In the genomic region with DNA sequence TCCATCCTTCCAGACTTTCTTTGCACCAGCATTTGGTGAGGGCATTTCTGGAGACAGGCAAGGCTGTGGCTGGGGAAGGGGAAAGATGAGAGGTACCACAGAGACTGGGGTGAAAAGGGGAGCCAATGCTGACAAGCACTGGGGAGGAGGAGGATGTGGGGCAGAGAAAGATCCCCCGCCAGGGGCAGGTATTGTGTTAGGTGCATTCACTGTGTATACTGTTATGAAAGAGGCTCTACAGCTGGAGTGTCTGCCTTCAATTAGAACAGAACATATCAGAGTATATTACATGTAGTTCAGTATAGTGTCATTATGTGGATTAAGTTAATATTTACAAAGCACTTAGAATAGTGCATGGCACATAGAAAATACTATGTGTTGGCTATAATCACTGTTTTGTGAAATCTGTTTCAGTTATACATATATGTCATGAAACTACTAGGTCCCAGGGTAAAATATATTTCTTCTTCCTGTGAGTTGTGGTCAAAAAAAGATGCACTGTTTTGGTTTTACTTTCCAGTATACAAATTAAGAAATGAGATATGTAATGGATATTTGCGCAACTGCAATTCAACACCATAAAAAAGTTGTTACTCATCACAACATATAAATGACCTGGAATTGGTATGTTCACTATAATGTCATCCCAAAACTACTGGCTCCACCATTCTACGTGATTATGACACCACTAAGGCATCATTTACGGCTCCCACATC, we compare ENCODE assay signal across 12 cellular contexts. TPM values are rescaled to one million over a fixed set of nuclear protein-coding genes. Genes with fewer than 3 reads are reported as not detected.
DNase-seq lines count a peak whose midpoint lies in the region; ATAC-seq, FAIRE-seq and TF ChIP-seq lines count a peak whose summit lies in the region.
"Had no signal": no experiment of that assay in that cellular context is flagged by ENCODE, and none has a peak within 500 bp of the region (broad histone marks: within the 10 kb centered on the region; RNA-seq: fewer than 3 reads in every experiment).

No MANE protein-coding gene starts in this region.

- no peaks in the 10 kb centered on the region for H3K36me3 ChIP-seq in GM12878 (ENCODE audit: control insufficient read depth in 2 of 2, insufficient read depth in 2 of 2, low read length in 1 of 2)

- WGBS in GM12878 (ENCODE audit: insufficient coverage, insufficient replicate concordance, low lambda C conversion rate, missing lambda C conversion rate) = 39% methylated on average over 4 of the region's 4 CpGs

- intact Hi-C loops in GM12878 (cut with micrococcal nuclease; ENCODE audit: unreplicated experiment) = no loop called here

- TF ChIP-seq RAD21 in GM12878 (IDR thresholded peaks at IDR 0.05; ENCODE audit: insufficient read depth, low read depth, low read length) = no peak

- H3K4me2 ChIP-seq in GM12878 (ENCODE audit: control insufficient read depth, insufficient read depth) = peak overlapping the region; percentile 63

- H3K27me3 ChIP-seq in GM12878 (replicated peaks in 1 of 2; ENCODE audit: control insufficient read depth in 2 of 2, insufficient read depth in 2 of 2, low read length in 1 of 2) = no peaks in the 10 kb centered on the region

- CTCF ChIA-PET in GM12878 (lab: Yijun Ruan, JAX) = interaction anchor here (1.1 to 11.5 kb wide), 7 partner anchors 9 to 150 kb away, joined by 3 to 272 read pairs (median 29); a partner anchor contains a TSS

- POLR2A ChIA-PET in GM12878 (lab: Charles Lee) = interaction anchor here (0.6 to 1.0 kb wide), 2 partner anchors 12 to 118 kb away, joined by 3 read pairs; a partner anchor contains a TSS

- TF ChIP-seq CTCF in GM12878 (IDR thresholded peaks at IDR 0.05 in 2 of 3, conservative IDR thresholded peaks at IDR 0.05 in 1 of 3; ENCODE audit: control insufficient read depth in 2 of 3, extremely low read depth in 1 of 3, insufficient read depth in 1 of 3, low read depth in 3 of 3, low read length in 3 of 3) (no peak), HFFc6 (IDR thresholded peaks at IDR 0.05) (no peak)

- H3K9me3 Mint-ChIP-seq in HFFc6 = no peaks in the 10 kb centered on the region
- H3K9me3 Mint-ChIP-seq: activated CD4-positive, alpha-beta T cell treated with anti-CD3 and anti-CD28 coated beads, Interleukin-2, amount 10 ng/mL, durations not matched to agents 24 days and 14 days had no signal

- no peaks in the 10 kb centered on the region for H3K27me3 Mint-ChIP-seq in HFFc6 (ENCODE audit: insufficient read depth)
- H3K27me3 Mint-ChIP-seq: activated CD4-positive, alpha-beta T cell treated with anti-CD3 and anti-CD28 coated beads, Interleukin-2, amount 10 ng/mL, durations not matched to agents 24 days and 14 days had no signal

- peak overlapping the region; percentile 15; the same call in 1 of the 2 replicates for H3K27ac ChIP-seq in GM12878 (ENCODE audit: control insufficient read depth, insufficient read depth)

- SMC1A ChIA-PET in GM12878 (lab: Charles Lee; ENCODE audit: uncharacterized antibody, unreplicated experiment) = interaction anchor here (1.3 to 8.4 kb wide), 4 partner anchors 27 to 121 kb away, joined by 3 to 83 read pairs (median 12); no protein-coding TSS in a partner anchor

- H3K36me3 Mint-ChIP-seq in HFFc6 (ENCODE audit: low read depth) = no peaks in the 10 kb centered on the region

- H3K9ac ChIP-seq in GM12878 (ENCODE audit: control insufficient read depth, insufficient read depth, low read length) = no peak overlapping the region

- TF ChIP-seq POLR2A in GM12878 (IDR thresholded peaks at IDR 0.05; ENCODE audit: low read depth, low read length) = no peak

- peaks cover 43% of the 10 kb centered on the region for H3K4me1 Mint-ChIP-seq in HFFc6 (ENCODE audit: low read depth)

- H4K20me1 ChIP-seq in GM12878 (ENCODE audit: control insufficient read depth, insufficient read depth) = no peaks in the 10 kb centered on the region

- RAD21 ChIA-PET in GM12878 (lab: Charles Lee; ENCODE audit: unreplicated experiment) = interaction anchor here (1.0 to 7.1 kb wide), 6 partner anchors 28 to 121 kb away, joined by 3 to 56 read pairs (median 6); a partner anchor contains a TSS

- ATAC-seq in GM18508 (IDR thresholded peaks at IDR 0.05; ENCODE audit: insufficient read depth, unreplicated experiment) (peak; percentile 34), GM21526 (IDR thresholded peaks at IDR 0.05; ENCODE audit: low FRiP score, unreplicated experiment) (peak; percentile 62), HG03280 (IDR thresholded peaks at IDR 0.05; ENCODE audit: unreplicated experiment) (peak; percentile 84), GM12878 (peak; percentile 65), HG03039 (IDR thresholded peaks at IDR 0.05; ENCODE audit: unreplicated experiment) (no peak)

- no peak overlapping the region for H3K4me3 ChIP-seq in GM12878

- peaks cover 78% of the 10 kb centered on the region for H3K79me2 ChIP-seq in GM12878 (ENCODE audit: control insufficient read depth, insufficient read depth, low read length)

- no peak for FAIRE-seq in GM12878 (lab: Jason Lieb, UNC)
- FAIRE-seq: D721Med had no signal

- H3K4me1 ChIP-seq in GM12878 (ENCODE audit: control insufficient read depth, insufficient read depth, low read length) = peaks cover 12% of the 10 kb centered on the region

- no peaks in the 10 kb centered on the region for H3K9me3 ChIP-seq in GM12878 (replicated peaks; ENCODE audit: control insufficient read depth, insufficient read depth, low read length)

- DNase-seq in GM12878 (ENCODE audit: low read depth, low spot score) (no peak), HFFc6 (no peak), mesenteric fat pad (ENCODE audit: low spot score) (no peak)
- DNase-seq in stimulated activated CD4-positive, alpha-beta T cell treated with anti-CD3 and anti-CD28 coated beads, Interleukin-4, amount 100 ng/mL, for 24 hours = no peak
- DNase-seq: activated CD4-positive, alpha-beta T cell treated with anti-CD3 and anti-CD28 coated beads, Interleukin-2, amount 10 ng/mL, durations not matched to agents 24 days and 14 days; NCI-H82; posterior cingulate gyrus had no signal

- BruUV-seq in GM12878 (replicated peaks; lab: Mats Ljungman, UMichigan) = no TSS peak

- in situ Hi-C loops in GM12878 (cut with MboI) = no loop called here

- no peak overlapping the region for H3K27ac Mint-ChIP-seq in HFFc6
- H3K27ac Mint-ChIP-seq: activated CD4-positive, alpha-beta T cell treated with anti-CD3 and anti-CD28 coated beads, Interleukin-2, amount 10 ng/mL, durations not matched to agents 24 days and 14 days had no signal

- H3K4me3 Mint-ChIP-seq in HFFc6 = no peak overlapping the region
- H3K4me3 Mint-ChIP-seq: activated CD4-positive, alpha-beta T cell treated with anti-CD3 and anti-CD28 coated beads, Interleukin-2, amount 10 ng/mL, durations not matched to agents 24 days and 14 days had no signal

- no peak for TF ChIP-seq EP300 in GM12878 (IDR thresholded peaks at IDR 0.05; ENCODE audit: borderline replicate concordance in 1 of 2, control insufficient read depth in 1 of 2, low read depth in 2 of 2, low read length in 2 of 2)

- no peak overlapping the region for H2AFZ ChIP-seq in GM12878 (ENCODE audit: control insufficient read depth, low read depth, low read length)

RNA-seq across cellular contexts. Expression of a gene that starts 8.4 kb away (rescaled TPM):
- total RNA-seq in GM12878 (2013; cell fraction: nucleolus; rRNA removed) = 9.9 and 13.0 TPM in 2 replicates
- total RNA-seq in GM12878 (2014; rRNA removed) (12.0 and 13.7 TPM in 2 replicates), GM12878 (2014; rRNA removed; fragmentation: Illumina TruSeq; extraction: Trizol) (10.6 and 11.2 TPM in 2 replicates), GM12878 (2021) (8.7 and 9.0 TPM in 2 replicates), mesenteric fat pad (11.3 TPM)
- 3.1 TPM for polyA plus RNA-seq in GM12878 (2011; ENCODE audit: low read depth)
- polyA plus RNA-seq in GM12878 (2011; rRNA removed) (7.2 and 10.4 TPM in 2 replicates), GM12878 (2014; fragmentation: Illumina TruSeq; extraction: Trizol) (11.6 and 17.5 TPM in 2 replicates), GM12878 (2014; fragmentation: Nextera tagmentation; extraction: Ambion mirVana) (1 to 10 TPM; 3.0 to 4.1 TPM), GM12878 (2014; rRNA removed) (12.4 and 13.8 TPM in 2 replicates), GM12878 (2016; fragmentation: Nextera tagmentation; extraction: Ambion mirVana) (1 to 10 TPM; 6.4 to 7.0 TPM)
- polyA plus RNA-seq in GM12878 (2011; cell fraction: cytosol; rRNA removed) = 3.4 and 3.9 TPM in 2 replicates
- 12.3 and 14.2 TPM in 2 replicates for polyA plus RNA-seq in GM12878 (2011; cell fraction: nucleus; rRNA removed)
- polyA plus RNA-seq in GM12878 (2012) = 3.2 and 5.0 TPM in 2 replicates
- polyA minus RNA-seq in GM12878 (2011; rRNA and poly(A)+ RNA removed) = 1.8 and 1.9 TPM in 2 replicates
- polyA minus RNA-seq in GM12878 (2011; cell fraction: cytosol; rRNA and poly(A)+ RNA removed) = 3.6 and 4.0 TPM in 2 replicates
- 5.3 and 9.5 TPM in 2 replicates for polyA minus RNA-seq in GM12878 (2011; cell fraction: nucleus; rRNA and poly(A)+ RNA removed)
- total RNA-seq in HFFc6 (2021; fragmentation: NEBNext Ultra II Directional; extraction: Animal tissue kit (Norgen Biotek cat#: 25700)) = 1 to 10 TPM; 4.4 to 7.1 (median 5.8) TPM

RNA-seq across cellular contexts. Expression of a gene that starts 29.7 kb away (rescaled TPM):
- total RNA-seq in GM12878 (2013; cell fraction: nucleolus; rRNA removed) = 17.0 and 18.6 TPM in 2 replicates
- total RNA-seq in GM12878 (2014; rRNA removed) (16.3 and 20.6 TPM in 2 replicates), GM12878 (2014; rRNA removed; fragmentation: Illumina TruSeq; extraction: Trizol) (9.2 and 9.4 TPM in 2 replicates), GM12878 (2021) (26.1 and 26.9 TPM in 2 replicates), mesenteric fat pad (84.0 TPM)
- 7.7 TPM for polyA plus RNA-seq in GM12878 (2011; ENCODE audit: low read depth)
- polyA plus RNA-seq in GM12878 (2011; rRNA removed) (5.7 and 15.3 TPM in 2 replicates), GM12878 (2014; fragmentation: Illumina TruSeq; extraction: Trizol) (14.4 and 18.4 TPM in 2 replicates), GM12878 (2014; fragmentation: Nextera tagmentation; extraction: Ambion mirVana) (1 to 10 TPM; 2.7 to 6.9 TPM), GM12878 (2014; rRNA removed) (22.3 and 24.6 TPM in 2 replicates), GM12878 (2016; fragmentation: Nextera tagmentation; extraction: Ambion mirVana) (10 to 100 TPM; 34.2 to 43.6 TPM)
- polyA plus RNA-seq in GM12878 (2011; cell fraction: cytosol; rRNA removed) = 12.8 and 13.5 TPM in 2 replicates
- 32.4 and 38.8 TPM in 2 replicates for polyA plus RNA-seq in GM12878 (2011; cell fraction: nucleus; rRNA removed)
- polyA plus RNA-seq in GM12878 (2012) = 17.7 and 20.4 TPM in 2 replicates
- 6.6 and 9.7 TPM in 2 replicates for polyA minus RNA-seq in GM12878 (2011; rRNA and poly(A)+ RNA removed)
- polyA minus RNA-seq in GM12878 (2011; cell fraction: cytosol; rRNA and poly(A)+ RNA removed) = 2.5 and 2.9 TPM in 2 replicates
- 7.5 and 9.0 TPM in 2 replicates for polyA minus RNA-seq in GM12878 (2011; cell fraction: nucleus; rRNA and poly(A)+ RNA removed)
- total RNA-seq in HFFc6 (2021; fragmentation: NEBNext Ultra II Directional; extraction: Animal tissue kit (Norgen Biotek cat#: 25700)) = under 1 TPM in 3 of 6 experiments, not detected in 3; 0.11 to 0.14 (median 0.12) TPM
- total RNA-seq: activated CD4-positive, alpha-beta T cell treated with anti-CD3 and anti-CD28 coated beads, Interleukin-2, amount 10 ng/mL, durations not matched to agents 24 days and 14 days had no signal

RNA-seq across cellular contexts. Expression of a gene that starts 39.7 kb away (rescaled TPM):
- total RNA-seq in GM12878 (2013; cell fraction: nucleolus; rRNA removed) = 0.46 TPM in 1 of 2 replicates, not detected in the other
- total RNA-seq in GM12878 (2014; rRNA removed) = not detected in 2 replicates
- 0.13 TPM in 1 of 2 replicates, not detected in the other for total RNA-seq in GM12878 (2014; rRNA removed; fragmentation: Illumina TruSeq; extraction: Trizol)
- total RNA-seq in GM12878 (2021) = 0.31 and 0.40 TPM in 2 replicates
- not detected for polyA plus RNA-seq in GM12878 (2011; ENCODE audit: low read depth)
- 0.12 and 0.15 TPM in 2 replicates for polyA plus RNA-seq in GM12878 (2011; rRNA removed)
- polyA plus RNA-seq in GM12878 (2011; cell fraction: cytosol; rRNA removed) = 0.07 TPM in 1 of 2 replicates, not detected in the other
- 0.41 and 1.0 TPM in 2 replicates for polyA plus RNA-seq in GM12878 (2011; cell fraction: nucleus; rRNA removed)
- 0.14 TPM in 1 of 2 replicates, not detected in the other for polyA plus RNA-seq in GM12878 (2012)
- not detected in 2 replicates for polyA plus RNA-seq in GM12878 (2014; fragmentation: Illumina TruSeq; extraction: Trizol)
- polyA plus RNA-seq in GM12878 (2014; fragmentation: Nextera tagmentation; extraction: Ambion mirVana) = not detected
- polyA plus RNA-seq in GM12878 (2014; rRNA removed) = 0.15 and 0.27 TPM in 2 replicates
- under 1 TPM in 1 of 2 experiments, not detected in 1; 0.19 TPM for polyA plus RNA-seq in GM12878 (2016; fragmentation: Nextera tagmentation; extraction: Ambion mirVana)
- not detected in 2 replicates for polyA minus RNA-seq in GM12878 (2011; rRNA and poly(A)+ RNA removed)
- not detected in 2 replicates for polyA minus RNA-seq in GM12878 (2011; cell fraction: cytosol; rRNA and poly(A)+ RNA removed)
- not detected in 2 replicates for polyA minus RNA-seq in GM12878 (2011; cell fraction: nucleus; rRNA and poly(A)+ RNA removed)
- total RNA-seq in HFFc6 (2021; fragmentation: NEBNext Ultra II Directional; extraction: Animal tissue kit (Norgen Biotek cat#: 25700)) = under 1 TPM in 1 of 6 experiments, not detected in 5; 0.14 TPM
- total RNA-seq in mesenteric fat pad = 2.0 TPM

RNA-seq across cellular contexts. Expression of a gene that starts 52.0 kb away (rescaled TPM):
- total RNA-seq in GM12878 (2013; cell fraction: nucleolus; rRNA removed) = not detected in 2 replicates
- total RNA-seq in GM12878 (2014; rRNA removed) = 0.49 and 1.1 TPM in 2 replicates
- total RNA-seq in GM12878 (2014; rRNA removed; fragmentation: Illumina TruSeq; extraction: Trizol) = 0.36 TPM in 1 of 2 replicates, not detected in the other
- 2.7 and 3.2 TPM in 2 replicates for total RNA-seq in GM12878 (2021)
- 0.84 TPM for polyA plus RNA-seq in GM12878 (2011; ENCODE audit: low read depth)
- 0.97 and 2.1 TPM in 2 replicates for polyA plus RNA-seq in GM12878 (2011; rRNA removed)
- polyA plus RNA-seq in GM12878 (2011; cell fraction: cytosol; rRNA removed) = 4.2 and 5.7 TPM in 2 replicates
- 9.3 and 10.5 TPM in 2 replicates for polyA plus RNA-seq in GM12878 (2011; cell fraction: nucleus; rRNA removed)
- 2.3 and 2.8 TPM in 2 replicates for polyA plus RNA-seq in GM12878 (2012)
- 1.2 TPM in 1 of 2 replicates, not detected in the other for polyA plus RNA-seq in GM12878 (2014; fragmentation: Illumina TruSeq; extraction: Trizol)
- not detected for polyA plus RNA-seq in GM12878 (2014; fragmentation: Nextera tagmentation; extraction: Ambion mirVana)
- 2.8 and 3.5 TPM in 2 replicates for polyA plus RNA-seq in GM12878 (2014; rRNA removed)
- polyA plus RNA-seq in GM12878 (2016; fragmentation: Nextera tagmentation; extraction: Ambion mirVana) = 1 to 10 TPM in 1 of 2 experiments, under 1 TPM in 1; 0.92 to 1.1 TPM
- polyA minus RNA-seq in GM12878 (2011; rRNA and poly(A)+ RNA removed) = 0.88 and 0.95 TPM in 2 replicates
- polyA minus RNA-seq in GM12878 (2011; cell fraction: cytosol; rRNA and poly(A)+ RNA removed) = 2.0 and 2.1 TPM in 2 replicates
- polyA minus RNA-seq in GM12878 (2011; cell fraction: nucleus; rRNA and poly(A)+ RNA removed) = 1.9 and 2.4 TPM in 2 replicates
- 1 to 10 TPM; 3.8 to 6.5 (median 5.4) TPM for total RNA-seq in HFFc6 (2021; fragmentation: NEBNext Ultra II Directional; extraction: Animal tissue kit (Norgen Biotek cat#: 25700))
- 4.0 TPM for total RNA-seq in mesenteric fat pad

Comparison
In these comparisons a context has a peak if more than half of its experiments do, and no peak if none do; other contexts are left out.
1. RNA of a gene that starts 29.7 kb away (total RNA-seq): 84.0 TPM in mesenteric fat pad (single experiment) and 9.2 to 26.9 TPM in GM12878; 0.11 to 0.14 TPM in HFFc6; every median in the first group is over 4 times any median in the second.